ENCODE assay signal across 16 cellular contexts in the genomic region with DNA sequence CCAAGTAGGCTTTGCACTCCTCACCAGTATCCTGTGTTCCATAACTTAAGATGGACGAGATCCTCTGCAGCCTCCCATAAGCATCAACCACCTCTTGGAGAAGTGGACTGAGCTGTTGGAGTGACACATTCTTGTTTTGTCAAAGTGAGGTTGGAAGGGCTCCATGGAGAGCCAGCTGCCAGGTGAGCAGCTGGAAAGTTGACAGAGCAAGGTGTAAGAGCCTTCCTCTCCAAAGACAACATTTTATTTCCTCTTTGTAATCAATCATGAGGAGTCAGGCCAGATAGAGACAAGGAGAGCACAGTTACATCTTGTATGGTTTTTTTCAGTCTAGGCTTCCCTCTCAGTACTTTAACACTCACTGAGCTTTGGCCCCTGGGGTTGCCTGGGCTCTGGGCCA.
"Had no signal": no experiment of that assay in that cellular context is flagged by ENCODE, and none has a peak within 500 bp of the region (broad histone marks: within the 10 kb centered on the region; RNA-seq: fewer than 3 reads in every experiment).

No MANE protein-coding gene starts in this region.

- ATAC-seq: left cardiac atrium; lower lobe of right lung; stimulated activated naive B cell treated with anti-CD40 and anti-IgM and Interleukin-4, amounts not matched to agents 10 μg/mL and 1 μg/mL and 100 μg/mL, for 72 hours had no signal

- H3K79me2 ChIP-seq: hepatocyte had no signal

- H3K36me3 ChIP-seq: lower lobe of right lung, thoracic aorta had no signal

- H3K27me3 Mint-ChIP-seq: activated naive CD8-positive, alpha-beta T cell; dendritic cell treated with granulocyte-macrophage colony-stimulating factor and Interleukin-4, amounts not matched to agents 40 ng/mL and 50 ng/mL, for 4 days had no signal

- H3K9me3 ChIP-seq: lower lobe of right lung, thoracic aorta had no signal

- H3K27me3 ChIP-seq: hepatocyte had no signal

- H3K4me3 Mint-ChIP-seq: activated naive CD8-positive, alpha-beta T cell; dendritic cell treated with granulocyte-macrophage colony-stimulating factor and Interleukin-4, amounts not matched to agents 40 ng/mL and 50 ng/mL, for 4 days; nephron; stimulated activated naive B cell treated with anti-CD40 and anti-IgM and Interleukin-4, amounts not matched to agents 10 μg/mL and 1 μg/mL and 100 μg/mL, for 72 hours; T-helper 2 cell treated with Interferon-gamma antibody and Interleukin-4, amounts not matched to agents 5 μg/mL and 100 μg/mL, for 36 hours had no signal

- H3K9me3 Mint-ChIP-seq: dendritic cell treated with granulocyte-macrophage colony-stimulating factor and Interleukin-4, amounts not matched to agents 40 ng/mL and 50 ng/mL, for 4 days; nephron; stimulated activated naive B cell treated with anti-CD40 and anti-IgM and Interleukin-4, amounts not matched to agents 10 μg/mL and 1 μg/mL and 100 μg/mL, for 72 hours; T-helper 2 cell treated with Interferon-gamma antibody and Interleukin-4, amounts not matched to agents 5 μg/mL and 100 μg/mL, for 36 hours had no signal

- H3K4me1 Mint-ChIP-seq: stimulated activated naive B cell treated with anti-CD40 and anti-IgM and Interleukin-4, amounts not matched to agents 10 μg/mL and 1 μg/mL and 100 μg/mL, for 72 hours had no signal

- H3K27ac Mint-ChIP-seq: activated naive CD8-positive, alpha-beta T cell; dendritic cell treated with granulocyte-macrophage colony-stimulating factor and Interleukin-4, amounts not matched to agents 40 ng/mL and 50 ng/mL, for 4 days; stimulated activated naive B cell treated with anti-CD40 and anti-IgM and Interleukin-4, amounts not matched to agents 10 μg/mL and 1 μg/mL and 100 μg/mL, for 72 hours; T-helper 2 cell treated with Interferon-gamma antibody and Interleukin-4, amounts not matched to agents 5 μg/mL and 100 μg/mL, for 36 hours had no signal

- H3K4me3 ChIP-seq: hepatocyte, lower lobe of right lung, thoracic aorta had no signal

- H3K27ac ChIP-seq: hepatocyte, lower lobe of right lung, thoracic aorta had no signal

- H3K36me3 Mint-ChIP-seq: activated naive CD8-positive, alpha-beta T cell; stimulated activated naive B cell treated with anti-CD40 and anti-IgM and Interleukin-4, amounts not matched to agents 10 μg/mL and 1 μg/mL and 100 μg/mL, for 72 hours had no signal

- H3K4me2 ChIP-seq: hepatocyte had no signal

- H2AFZ ChIP-seq: hepatocyte had no signal

- DNase-seq: activated CD4-positive, alpha-beta T cell treated with anti-CD3 and anti-CD28 coated beads, Interleukin-2, amount 50 U/mL, for 4 hours; cerebellar nuclear complex; effector CD8-positive, alpha-beta T cell; foreskin fibroblast; left cardiac atrium; lower lobe of right lung; nucleus accumbens; posterior cingulate gyrus; retina; stimulated activated naive B cell treated with anti-CD40 and anti-IgM and Interleukin-4, amounts not matched to agents 10 μg/mL and 1 μg/mL and 100 μg/mL, for 72 hours had no signal
